Comparison of ENCODE assay signal across 8 cellular contexts in the genomic region with DNA sequence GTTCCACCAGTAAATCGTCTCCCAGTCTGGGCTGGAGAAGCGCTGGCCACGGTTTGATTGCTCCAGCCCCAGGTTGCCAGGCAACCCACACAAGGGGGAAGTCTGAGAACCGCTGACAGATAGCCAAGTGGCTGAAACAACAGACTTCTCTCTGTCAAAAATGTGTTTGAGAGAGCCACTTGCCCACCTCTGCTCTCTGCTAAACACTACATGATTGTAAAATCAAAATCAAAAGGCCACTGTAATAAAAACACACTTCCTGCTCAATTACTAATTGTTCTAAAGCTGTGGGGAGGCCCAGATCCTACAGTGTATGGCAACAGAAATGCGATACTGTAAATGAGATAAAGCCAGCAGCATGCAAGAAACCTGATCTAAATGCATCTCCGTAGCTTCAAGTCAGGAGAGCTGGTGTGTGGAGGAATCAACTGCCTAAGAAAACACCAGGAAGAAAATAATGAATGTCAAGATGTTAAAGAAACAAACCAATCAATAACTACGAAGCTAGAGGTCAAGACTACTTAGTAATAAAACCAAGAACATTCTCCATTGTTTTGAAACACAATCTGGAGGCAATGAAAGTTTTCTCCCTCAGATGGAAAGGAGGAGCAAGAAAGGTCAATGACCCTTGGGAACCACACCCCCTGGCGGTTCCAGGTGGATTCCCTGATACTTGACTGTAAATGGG.
DNase-seq lines count a peak whose midpoint lies in the region; ATAC-seq and TF ChIP-seq lines count a peak whose summit lies in the region.

No MANE protein-coding gene starts in this region.

- H3K27me3 Mint-ChIP-seq in stimulated activated naive CD8-positive, alpha-beta T cell treated with anti-CD3 and anti-CD28 coated beads, Interleukin-15, amount 100 ng/mL, for 72 hours: no peaks in the 10 kb centered on the region

- peak overlapping the region; percentile 53 for H3K27ac ChIP-seq in DOHH2 (ENCODE audit: low read depth, low read length)
- peak overlapping the region; percentile 31 to 75 (median 61) for H3K27ac ChIP-seq in stomach

- 12 to 20% (median 18%) methylated on average over 8 of the region's 8 CpGs for WGBS in stomach, 5 donors

- H3K9me2 ChIP-seq in DOHH2 (replicated peaks; ENCODE audit: control insufficient read depth, low read length): no peaks in the 10 kb centered on the region

- peak overlapping the region; percentile 76 for H3K4me2 ChIP-seq in DOHH2 (ENCODE audit: low read length)

- H3K4me3 ChIP-seq in DOHH2 (ENCODE audit: low read length): peak overlapping the region; percentile 57
- H3K4me3 ChIP-seq in choroid plexus epithelial cell (ENCODE audit: low read depth, low read length): no peak overlapping the region
- no peak overlapping the region for H3K4me3 ChIP-seq in stomach

- ATAC-seq in HG03354 (IDR thresholded peaks at IDR 0.05; ENCODE audit: poor library complexity, severe bottlenecking, unreplicated experiment) (peak; percentile 76), left colon (peak; percentile 84), HG03571 (IDR thresholded peaks at IDR 0.05; ENCODE audit: unreplicated experiment) (no peak)
- no peak for ATAC-seq in stimulated activated naive CD8-positive, alpha-beta T cell treated with anti-CD3 and anti-CD28 coated beads, Interleukin-15, amount 100 ng/mL, for 72 hours

- H4K20me1 ChIP-seq in DOHH2 (ENCODE audit: control insufficient read depth, insufficient read depth, low read depth, low read length): no peaks in the 10 kb centered on the region

- H3K27me3 ChIP-seq in DOHH2 (ENCODE audit: control insufficient read depth, low read length): no peaks in the 10 kb centered on the region
- no peaks in the 10 kb centered on the region for H3K27me3 ChIP-seq in stomach

- peaks cover 9% of the 10 kb centered on the region for H3K79me2 ChIP-seq in DOHH2 (ENCODE audit: control insufficient read depth, low read length)

- TF ChIP-seq POLR2A in stomach (IDR thresholded peaks at IDR 0.05): no peak

- DNase-seq in NOMO-1 treated with DMSO at 0.1 percent for 48 hours (lab: John Stamatoyannopoulos, UW; ENCODE audit: unreplicated experiment) (peak; percentile 70), choroid plexus epithelial cell (ENCODE audit: low read depth) (peak; percentile 93), left colon (peak; percentile 76 to 79), stomach (peak; percentile 76)
- DNase-seq in stimulated activated naive CD8-positive, alpha-beta T cell treated with anti-CD3 and anti-CD28 coated beads, Interleukin-15, amount 100 ng/mL, for 72 hours: no peak

- TF ChIP-seq EP300 in stomach (IDR thresholded peaks at IDR 0.05): no peak

- H3K9me3 Mint-ChIP-seq in stimulated activated naive CD8-positive, alpha-beta T cell treated with anti-CD3 and anti-CD28 coated beads, Interleukin-15, amount 100 ng/mL, for 72 hours: no peaks in the 10 kb centered on the region

- H3K27ac Mint-ChIP-seq in stimulated activated naive CD8-positive, alpha-beta T cell treated with anti-CD3 and anti-CD28 coated beads, Interleukin-15, amount 100 ng/mL, for 72 hours: no peak overlapping the region

- peaks cover 12% of the 10 kb centered on the region for H3K4me1 Mint-ChIP-seq in stimulated activated naive CD8-positive, alpha-beta T cell treated with anti-CD3 and anti-CD28 coated beads, Interleukin-15, amount 100 ng/mL, for 72 hours

- peaks cover 47% of the 10 kb centered on the region for H3K4me1 ChIP-seq in DOHH2 (ENCODE audit: control insufficient read depth, low read length)
- peaks cover 13 to 47% (median 36%) of the 10 kb centered on the region in 4 donors for H3K4me1 ChIP-seq in stomach

- intact Hi-C loops in left colon (cut with DNase I, micrococcal nuclease) (no loop called here), stomach (cut with DNase I; ENCODE audit: low total_unique reads) (no loop called here)

- H3F3A ChIP-seq in DOHH2 (ENCODE audit: control insufficient read depth, insufficient read depth): peaks cover 5% of the 10 kb centered on the region; the same call in 1 of the 2 replicates

- no peak for TF ChIP-seq CTCF in DOHH2 (IDR thresholded peaks at IDR 0.05; ENCODE audit: low read depth, low read length, poor library complexity, severe bottlenecking)
- peak; percentile 45 for TF ChIP-seq CTCF in choroid plexus epithelial cell (conservative IDR thresholded peaks at IDR 0.05; ENCODE audit: low read depth, low read length)
- TF ChIP-seq CTCF in stomach (IDR thresholded peaks at IDR 0.05): peak in 1 of 7 experiments; percentile 15

- H3K9me3 ChIP-seq in DOHH2 (ENCODE audit: control insufficient read depth, insufficient read depth, low read length) (no peaks in the 10 kb centered on the region), stomach (no peaks in the 10 kb centered on the region)

- H3K36me3 ChIP-seq in DOHH2 (ENCODE audit: control insufficient read depth, low read length) (peaks cover 7% of the 10 kb centered on the region; the same call in 1 of the 2 replicates), stomach (no peaks in the 10 kb centered on the region)

- no peak overlapping the region for H3K4me3 Mint-ChIP-seq in stimulated activated naive CD8-positive, alpha-beta T cell treated with anti-CD3 and anti-CD28 coated beads, Interleukin-15, amount 100 ng/mL, for 72 hours

Comparison
In these comparisons a context has a peak if more than half of its experiments do, and no peak if none do; other contexts are left out.
1. ATAC-seq: peak in HG03354 (single experiment) and left colon (single experiment); none in HG03571 (single experiment) and stimulated activated naive CD8-positive, alpha-beta T cell treated with anti-CD3 and anti-CD28 coated beads, Interleukin-15, amount 100 ng/mL, for 72 hours (single experiment).
2. DNase-seq: peak in NOMO-1 treated with DMSO at 0.1 percent for 48 hours (single experiment), choroid plexus epithelial cell (single experiment), left colon (2 of 2) and stomach (single experiment); none in stimulated activated naive CD8-positive, alpha-beta T cell treated with anti-CD3 and anti-CD28 coated beads, Interleukin-15, amount 100 ng/mL, for 72 hours (0 of 2).